Comparison of ENCODE assay signal across 11 cellular contexts in the genomic region with DNA sequence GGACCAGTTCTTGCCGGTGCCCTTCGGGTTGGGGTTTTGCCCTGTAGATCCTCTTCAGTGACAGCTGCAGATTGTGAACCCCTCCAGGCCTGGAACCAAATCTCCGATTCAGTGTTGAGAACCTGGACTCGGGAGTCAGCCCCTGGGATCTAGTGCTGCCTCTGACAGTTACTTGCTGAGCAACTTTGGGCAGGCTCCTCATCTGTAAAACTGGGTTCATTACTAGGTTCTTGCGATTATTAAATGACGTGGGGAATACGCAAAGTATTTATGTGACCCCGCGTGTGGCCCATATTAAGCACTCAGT. TPM values are rescaled to one million over a fixed set of nuclear protein-coding genes. Genes with fewer than 3 reads are reported as not detected.
A peak's percentile ranks its signal among the peaks of the same experiment; 100 is the strongest.
DNase-seq lines count a peak whose midpoint lies in the region; ATAC-seq, FAIRE-seq and TF ChIP-seq lines count a peak whose summit lies in the region.
"Had no signal": no experiment of that assay in that cellular context is flagged by ENCODE, and none has a peak within 500 bp of the region (broad histone marks: within the 10 kb centered on the region; RNA-seq: fewer than 3 reads in every experiment).

No MANE protein-coding gene starts in this region.

- DNase-seq in ovary: no peak
- DNase-seq in NCI-H345 treated with DMSO at 0.1 percent for 48 hours (lab: John Stamatoyannopoulos, UW; ENCODE audit: unreplicated experiment): no peak
- no peak for DNase-seq in D721Med (ENCODE audit: insufficient read length, low spot score)
- no peak for DNase-seq in stimulated activated CD4-positive, alpha-beta T cell treated with anti-CD3 and anti-CD28 coated beads, Interleukin-2, amount 100 ng/mL, for 48 hours

- H3K4me3 Mint-ChIP-seq in stimulated activated memory B cell treated with anti-CD40 and anti-IgM and Interleukin-4, amounts not matched to agents 10 μg/mL and 1 μg/mL and 100 μg/mL, for 72 hours: no peak overlapping the region
- H3K4me3 Mint-ChIP-seq: activated CD8-positive, alpha-beta T cell treated with anti-CD3 and anti-CD28 coated beads for 36 hours; naive thymus-derived CD8-positive, alpha-beta T cell had no signal

- H3K27me3 ChIP-seq in HUES64 (ENCODE audit: insufficient read depth, low read length) (no peaks in the 10 kb centered on the region), esophagus (ENCODE audit: control insufficient read depth in 1 of 2, insufficient read depth in 2 of 2, low read length in 2 of 2) (no peaks in the 10 kb centered on the region), ovary (no peaks in the 10 kb centered on the region)
- H3K27me3 ChIP-seq: BLaER1 had no signal

- H3K27ac Mint-ChIP-seq in stimulated activated memory B cell treated with anti-CD40 and anti-IgM and Interleukin-4, amounts not matched to agents 10 μg/mL and 1 μg/mL and 100 μg/mL, for 72 hours: no peak overlapping the region
- H3K27ac Mint-ChIP-seq: activated CD8-positive, alpha-beta T cell treated with anti-CD3 and anti-CD28 coated beads for 36 hours; naive thymus-derived CD8-positive, alpha-beta T cell had no signal

- TF ChIP-seq CTCF in ovary (IDR thresholded peaks at IDR 0.05): no peak
- no peak for TF ChIP-seq CTCF in D721Med (IDR thresholded peaks at IDR 0.05; ENCODE audit: insufficient read depth, missing control alignments)

- no peak for TF ChIP-seq EP300 in ovary (IDR thresholded peaks at IDR 0.05)

- no peak overlapping the region; the same call in 1 of the 2 replicates for H3K9ac ChIP-seq in HUES64 (ENCODE audit: low read depth, low read length)
- H3K9ac ChIP-seq: BLaER1 had no signal

- no peaks in the 10 kb centered on the region for H3K27me3 Mint-ChIP-seq in stimulated activated memory B cell treated with anti-CD40 and anti-IgM and Interleukin-4, amounts not matched to agents 10 μg/mL and 1 μg/mL and 100 μg/mL, for 72 hours
- H3K27me3 Mint-ChIP-seq: activated CD8-positive, alpha-beta T cell treated with anti-CD3 and anti-CD28 coated beads for 36 hours; naive thymus-derived CD8-positive, alpha-beta T cell had no signal

- peak overlapping the region; percentile 98 for H3K27ac ChIP-seq in HUES64 (ENCODE audit: low read depth, low read length)
- H3K27ac ChIP-seq in esophagus (ENCODE audit: low read depth in 2 of 2, low read length in 1 of 2): peak overlapping the region; percentile 99 to 100
- peak overlapping the region; percentile 92 to 96 for H3K27ac ChIP-seq in ovary
- H3K27ac ChIP-seq: BLaER1 had no signal

- WGBS in HUES64: 3% methylated on average over 9 of the region's 9 CpGs
- 1% methylated on average over 9 of the region's 9 CpGs for WGBS in esophagus, 2 donors
- 0 to 1% (median 1%) methylated on average over 9 of the region's 9 CpGs for WGBS in ovary, 3 donors

- peak; percentile 26 for ATAC-seq in GM18511 (IDR thresholded peaks at IDR 0.05; ENCODE audit: unreplicated experiment)
- no peak for ATAC-seq in stimulated activated memory B cell treated with anti-CD40 and anti-IgM and Interleukin-4, amounts not matched to agents 10 μg/mL and 1 μg/mL and 100 μg/mL, for 72 hours

- H3K36me3 Mint-ChIP-seq in stimulated activated memory B cell treated with anti-CD40 and anti-IgM and Interleukin-4, amounts not matched to agents 10 μg/mL and 1 μg/mL and 100 μg/mL, for 72 hours: peaks cover 18% of the 10 kb centered on the region

- no peaks in the 10 kb centered on the region for H3K9me3 ChIP-seq in HUES64 (ENCODE audit: insufficient read depth, low read depth, low read length)
- H3K9me3 ChIP-seq in esophagus (ENCODE audit: control insufficient read depth in 2 of 2, insufficient read depth in 1 of 2, low read depth in 1 of 2, low read length in 1 of 2): no peaks in the 10 kb centered on the region
- no peaks in the 10 kb centered on the region for H3K9me3 ChIP-seq in ovary
- H3K9me3 ChIP-seq: BLaER1 had no signal

- intact Hi-C loops in ovary (cut with DNase I): loop anchor here in 2 of 4 donors (10.0 kb wide), 3 partner anchors 101 to 371 kb away; no protein-coding TSS in a partner anchor

- H3K4me3 ChIP-seq in HUES64 (ENCODE audit: low read length) (no peak overlapping the region), esophagus (ENCODE audit: low read depth in 1 of 2, low read length in 2 of 2) (peak overlapping the region in 1 of 2 donors; percentile 92), ovary (no peak overlapping the region)
- H3K4me3 ChIP-seq: BLaER1 had no signal

- peaks cover 9% of the 10 kb centered on the region for H3K4me1 Mint-ChIP-seq in stimulated activated memory B cell treated with anti-CD40 and anti-IgM and Interleukin-4, amounts not matched to agents 10 μg/mL and 1 μg/mL and 100 μg/mL, for 72 hours

- H3K9me3 Mint-ChIP-seq in stimulated activated memory B cell treated with anti-CD40 and anti-IgM and Interleukin-4, amounts not matched to agents 10 μg/mL and 1 μg/mL and 100 μg/mL, for 72 hours: no peaks in the 10 kb centered on the region

- no peak for TF ChIP-seq POLR2A in ovary (IDR thresholded peaks at IDR 0.05)

- peaks cover 7% of the 10 kb centered on the region; the same call in 1 of the 2 replicates for H3K4me1 ChIP-seq in HUES64 (ENCODE audit: insufficient read depth, low read length)
- peaks cover 0 to 2% of the 10 kb centered on the region in 2 donors for H3K4me1 ChIP-seq in esophagus (ENCODE audit: control insufficient read depth in 2 of 2, insufficient read depth in 2 of 2, low read length in 1 of 2)
- peaks cover 9% of the 10 kb centered on the region for H3K4me1 ChIP-seq in ovary (ENCODE audit: insufficient read depth)

- FAIRE-seq in D721Med (lab: Jason Lieb, UNC): no peak

- H3K36me3 ChIP-seq in HUES64 (ENCODE audit: insufficient read depth, low read length): peaks cover 4% of the 10 kb centered on the region
- H3K36me3 ChIP-seq in esophagus (ENCODE audit: control insufficient read depth in 2 of 2, insufficient read depth in 2 of 2, low read length in 1 of 2): no peaks in the 10 kb centered on the region
- H3K36me3 ChIP-seq in ovary: no peaks in the 10 kb centered on the region

RNA-seq across cellular contexts. Expression of gene ERCC6L2, which starts 0.6 kb away (rescaled TPM):
- polyA plus RNA-seq in HUES64 (2013, experiment 1 of 2): 31.1 TPM
- 27.2 TPM for polyA plus RNA-seq in HUES64 (2013, experiment 2 of 2)
- polyA plus RNA-seq in esophagus (1 to 10 TPM; 3.0 to 6.2 TPM), ovary (10 to 100 TPM; 16.7 to 16.9 TPM)
- total RNA-seq in ovary: 10 to 100 TPM; 55.5 to 78.3 (median 60.5) TPM
